Comparison of ENCODE assay signal across 1 cellular context in the genomic region with DNA sequence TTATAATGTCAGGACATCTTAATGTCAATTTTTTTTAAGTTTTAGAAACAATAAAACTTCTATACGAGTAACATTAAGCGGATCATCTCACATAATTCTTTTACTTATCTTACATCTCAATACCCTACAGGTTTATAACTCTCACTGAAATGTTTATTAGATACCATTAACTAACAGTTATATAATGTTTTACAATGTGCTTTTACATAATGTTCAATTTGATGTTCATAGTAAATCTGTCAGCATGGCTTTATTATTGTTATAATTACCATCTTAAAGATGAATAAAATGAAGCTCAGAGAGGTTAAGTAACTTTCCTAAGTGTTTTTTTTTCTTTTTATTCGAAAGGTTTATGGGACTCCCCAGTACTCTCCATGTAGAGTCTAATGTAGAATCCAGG.
TF ChIP-seq lines count a peak whose summit lies in the region.

No MANE protein-coding gene starts in this region.

TF ChIP-seq in HEK293, 187 proteins besides CTCF, POLR2A, EP300 and RAD21 (continued from another document):
- TF ChIP-seq, protein P1, sequence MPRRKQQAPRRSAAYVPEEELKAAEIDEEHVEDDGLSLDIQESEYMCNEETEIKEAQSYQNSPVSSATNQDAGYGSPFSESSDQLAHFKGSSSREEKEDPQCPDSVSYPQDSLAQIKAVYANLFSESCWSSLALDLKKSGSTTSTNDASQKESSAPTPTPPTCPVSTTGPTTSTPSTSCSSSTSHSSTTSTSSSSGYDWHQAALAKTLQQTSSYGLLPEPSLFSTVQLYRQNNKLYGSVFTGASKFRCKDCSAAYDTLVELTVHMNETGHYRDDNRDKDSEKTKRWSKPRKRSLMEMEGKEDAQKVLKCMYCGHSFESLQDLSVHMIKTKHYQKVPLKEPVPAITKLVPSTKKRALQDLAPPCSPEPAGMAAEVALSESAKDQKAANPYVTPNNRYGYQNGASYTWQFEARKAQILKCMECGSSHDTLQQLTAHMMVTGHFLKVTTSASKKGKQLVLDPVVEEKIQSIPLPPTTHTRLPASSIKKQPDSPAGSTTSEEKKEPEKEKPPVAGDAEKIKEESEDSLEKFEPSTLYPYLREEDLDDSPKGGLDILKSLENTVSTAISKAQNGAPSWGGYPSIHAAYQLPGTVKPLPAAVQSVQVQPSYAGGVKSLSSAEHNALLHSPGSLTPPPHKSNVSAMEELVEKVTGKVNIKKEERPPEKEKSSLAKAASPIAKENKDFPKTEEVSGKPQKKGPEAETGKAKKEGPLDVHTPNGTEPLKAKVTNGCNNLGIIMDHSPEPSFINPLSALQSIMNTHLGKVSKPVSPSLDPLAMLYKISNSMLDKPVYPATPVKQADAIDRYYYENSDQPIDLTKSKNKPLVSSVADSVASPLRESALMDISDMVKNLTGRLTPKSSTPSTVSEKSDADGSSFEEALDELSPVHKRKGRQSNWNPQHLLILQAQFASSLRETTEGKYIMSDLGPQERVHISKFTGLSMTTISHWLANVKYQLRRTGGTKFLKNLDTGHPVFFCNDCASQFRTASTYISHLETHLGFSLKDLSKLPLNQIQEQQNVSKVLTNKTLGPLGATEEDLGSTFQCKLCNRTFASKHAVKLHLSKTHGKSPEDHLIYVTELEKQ (tag by site-specific recombination; IDR thresholded peaks at IDR 0.05; ENCODE audit: borderline replicate concordance), result no peak
- TF ChIP-seq, protein P2, sequence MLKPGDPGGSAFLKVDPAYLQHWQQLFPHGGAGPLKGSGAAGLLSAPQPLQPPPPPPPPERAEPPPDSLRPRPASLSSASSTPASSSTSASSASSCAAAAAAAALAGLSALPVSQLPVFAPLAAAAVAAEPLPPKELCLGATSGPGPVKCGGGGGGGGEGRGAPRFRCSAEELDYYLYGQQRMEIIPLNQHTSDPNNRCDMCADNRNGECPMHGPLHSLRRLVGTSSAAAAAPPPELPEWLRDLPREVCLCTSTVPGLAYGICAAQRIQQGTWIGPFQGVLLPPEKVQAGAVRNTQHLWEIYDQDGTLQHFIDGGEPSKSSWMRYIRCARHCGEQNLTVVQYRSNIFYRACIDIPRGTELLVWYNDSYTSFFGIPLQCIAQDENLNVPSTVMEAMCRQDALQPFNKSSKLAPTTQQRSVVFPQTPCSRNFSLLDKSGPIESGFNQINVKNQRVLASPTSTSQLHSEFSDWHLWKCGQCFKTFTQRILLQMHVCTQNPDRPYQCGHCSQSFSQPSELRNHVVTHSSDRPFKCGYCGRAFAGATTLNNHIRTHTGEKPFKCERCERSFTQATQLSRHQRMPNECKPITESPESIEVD (tag by site-specific recombination; IDR thresholded peaks at IDR 0.05), result peak; percentile 65
- no peak for TF ChIP-seq ZNF302 (tag by site-specific recombination; IDR thresholded peaks at IDR 0.05; ENCODE audit: low read depth)
- no peak for TF ChIP-seq ZBTB20 (tag by site-specific recombination; IDR thresholded peaks at IDR 0.05)
- TF ChIP-seq ZNF138 (tag by site-specific recombination; IDR thresholded peaks at IDR 0.05; ENCODE audit: borderline replicate concordance), result 0 out of 2 replicates have a peak, but pooled peaks have one; percentile 15
- TF ChIP-seq ZNF530 (tag by site-specific recombination; IDR thresholded peaks at IDR 0.05; ENCODE audit: low read depth), result no peak
- TF ChIP-seq ZNF169 (tag by site-specific recombination; IDR thresholded peaks at IDR 0.05), result no peak
- TF ChIP-seq GFI1B (tag by site-specific recombination; IDR thresholded peaks at IDR 0.05), result no peak
- TF ChIP-seq FEZF1 (tag by site-specific recombination; IDR thresholded peaks at IDR 0.05), result peak; percentile 59; the same call in 1 of the 2 replicates
- TF ChIP-seq ZNF248 (tag by site-specific recombination; IDR thresholded peaks at IDR 0.05), result no peak
- TF ChIP-seq ZNF600 (tag by site-specific recombination; IDR thresholded peaks at IDR 0.05), result no peak
- TF ChIP-seq ZNF843 (tag by site-specific recombination; IDR thresholded peaks at IDR 0.05), result peak; percentile 94
- TF ChIP-seq ZNF19 (tag by site-specific recombination; IDR thresholded peaks at IDR 0.05; ENCODE audit: low read depth), result no peak
- no peak for TF ChIP-seq ZNF664 (tag by site-specific recombination; IDR thresholded peaks at IDR 0.05)
- TF ChIP-seq ZBTB8A (tag by site-specific recombination; IDR thresholded peaks at IDR 0.05), result peak; percentile 42; the same call in 1 of the 2 replicates
- TF ChIP-seq ZFP3 (tag by site-specific recombination; IDR thresholded peaks at IDR 0.05; ENCODE audit: low read depth), result 0 out of 2 replicates have a peak, but pooled peaks have one; percentile 25
- no peak for TF ChIP-seq ZNF626 (tag by site-specific recombination; IDR thresholded peaks at IDR 0.05)
- TF ChIP-seq ZNF544 (tag by site-specific recombination; IDR thresholded peaks at IDR 0.05), result no peak
- no peak for TF ChIP-seq ZNF416 (tag by site-specific recombination; IDR thresholded peaks at IDR 0.05)
- TF ChIP-seq ZNF221 (tag by site-specific recombination; IDR thresholded peaks at IDR 0.05; ENCODE audit: borderline replicate concordance), result no peak
- 0 out of 2 replicates have a peak, but pooled peaks have one; percentile 40 for TF ChIP-seq IKZF3 (tag by site-specific recombination; IDR thresholded peaks at IDR 0.05)
- no peak for TF ChIP-seq WT1 (tag by site-specific recombination; IDR thresholded peaks at IDR 0.05)
- TF ChIP-seq, protein P3, sequence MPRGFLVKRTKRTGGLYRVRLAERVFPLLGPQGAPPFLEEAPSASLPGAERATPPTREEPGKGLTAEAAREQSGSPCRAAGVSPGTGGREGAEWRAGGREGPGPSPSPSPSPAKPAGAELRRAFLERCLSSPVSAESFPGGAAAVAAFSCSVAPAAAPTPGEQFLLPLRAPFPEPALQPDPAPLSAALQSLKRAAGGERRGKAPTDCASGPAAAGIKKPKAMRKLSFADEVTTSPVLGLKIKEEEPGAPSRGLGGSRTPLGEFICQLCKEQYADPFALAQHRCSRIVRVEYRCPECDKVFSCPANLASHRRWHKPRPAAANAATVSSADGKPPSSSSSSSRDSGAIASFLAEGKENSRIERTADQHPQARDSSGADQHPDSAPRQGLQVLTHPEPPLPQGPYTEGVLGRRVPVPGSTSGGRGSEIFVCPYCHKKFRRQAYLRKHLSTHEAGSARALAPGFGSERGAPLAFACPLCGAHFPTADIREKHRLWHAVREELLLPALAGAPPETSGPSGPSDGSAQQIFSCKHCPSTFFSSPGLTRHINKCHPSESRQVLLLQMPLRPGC (tag by site-specific recombination; IDR thresholded peaks at IDR 0.05), result no peak
- TF ChIP-seq ZEB2 (tag by site-specific recombination; IDR thresholded peaks at IDR 0.05), result no peak
- TF ChIP-seq, protein P4, sequence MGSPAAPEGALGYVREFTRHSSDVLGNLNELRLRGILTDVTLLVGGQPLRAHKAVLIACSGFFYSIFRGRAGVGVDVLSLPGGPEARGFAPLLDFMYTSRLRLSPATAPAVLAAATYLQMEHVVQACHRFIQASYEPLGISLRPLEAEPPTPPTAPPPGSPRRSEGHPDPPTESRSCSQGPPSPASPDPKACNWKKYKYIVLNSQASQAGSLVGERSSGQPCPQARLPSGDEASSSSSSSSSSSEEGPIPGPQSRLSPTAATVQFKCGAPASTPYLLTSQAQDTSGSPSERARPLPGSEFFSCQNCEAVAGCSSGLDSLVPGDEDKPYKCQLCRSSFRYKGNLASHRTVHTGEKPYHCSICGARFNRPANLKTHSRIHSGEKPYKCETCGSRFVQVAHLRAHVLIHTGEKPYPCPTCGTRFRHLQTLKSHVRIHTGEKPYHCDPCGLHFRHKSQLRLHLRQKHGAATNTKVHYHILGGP (tag by site-specific recombination; IDR thresholded peaks at IDR 0.05), result 0 out of 2 replicates have a peak, but pooled peaks have one; percentile 22
- TF ChIP-seq ZNF133 (tag by site-specific recombination; IDR thresholded peaks at IDR 0.05), result no peak
TF ChIP-seq in HEK293: peak in this region for 18.
